ENCODE assay signal across 1 cellular context in genomic region chr1:226404063-226404903, GRCh38.
TF ChIP-seq lines count a peak whose summit lies in the region.

No MANE protein-coding gene starts in this region.

TF ChIP-seq in IMR-90, 13 proteins besides CTCF, POLR2A, EP300 and RAD21 (continued from another document):
- TF ChIP-seq ELK1 (IDR thresholded peaks at IDR 0.05; ENCODE audit: borderline replicate concordance, low read depth, low read length) (no peak), MAFK (IDR thresholded peaks at IDR 0.05; ENCODE audit: low read depth, low read length) (no peak), RFX5 (IDR thresholded peaks at IDR 0.05; ENCODE audit: low read depth, low read length) (no peak), NFE2L2 (IDR thresholded peaks at IDR 0.05; ENCODE audit: low read depth, low read length) (no peak), RCOR1 (IDR thresholded peaks at IDR 0.05; ENCODE audit: insufficient replicate concordance, low read length) (no peak), CEBPB (IDR thresholded peaks at IDR 0.05; ENCODE audit: low read depth, low read length) (no peak), BHLHE40 (IDR thresholded peaks at IDR 0.05; ENCODE audit: low read depth, low read length) (no peak), MAZ (IDR thresholded peaks at IDR 0.05; ENCODE audit: borderline replicate concordance, low read depth, low read length) (no peak)
